Comparison of ENCODE assay signal across 1 cellular context in the genomic region with DNA sequence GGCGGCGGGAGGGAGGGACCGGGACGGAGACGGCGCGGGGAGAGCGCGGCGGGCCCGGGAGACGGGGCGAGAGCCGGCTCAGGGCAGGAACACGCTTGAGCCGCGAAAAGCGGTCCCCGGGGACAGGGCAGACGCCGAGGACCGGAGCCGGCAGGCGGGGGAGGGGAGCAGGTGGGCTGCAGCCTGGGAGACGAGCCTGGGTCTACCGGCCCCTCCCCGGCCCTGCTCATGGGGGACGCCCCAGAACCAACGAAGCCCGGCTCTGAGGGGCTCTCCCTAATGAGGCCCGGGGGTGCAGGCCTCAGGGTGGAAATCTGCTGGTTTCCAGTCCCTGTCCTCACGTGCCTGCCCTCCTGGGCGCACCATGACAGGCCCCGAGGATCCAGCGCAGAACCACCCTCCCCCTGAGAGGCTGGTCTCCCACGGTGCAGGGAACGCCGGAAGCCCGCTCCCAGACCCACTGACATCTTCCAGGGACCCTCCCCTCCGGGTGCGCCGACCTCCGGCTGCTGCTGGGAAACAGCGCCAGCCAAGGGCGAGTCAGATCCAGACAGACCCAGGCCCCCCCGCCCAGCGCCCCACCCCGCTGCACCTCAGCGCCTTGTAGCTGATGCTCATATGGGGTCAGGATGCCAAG.
TF ChIP-seq lines count a peak whose summit lies in the region.

No MANE protein-coding gene starts in this region.

TF ChIP-seq in Ishikawa, 13 proteins besides CTCF, POLR2A, EP300 and RAD21 (continued from another document):
- TF ChIP-seq ZBTB7A (IDR thresholded peaks at IDR 0.05; ENCODE audit: low read depth) (0 out of 2 replicates have a peak, but pooled peaks have one; percentile 43), TCF12 (IDR thresholded peaks at IDR 0.05; ENCODE audit: low read depth) (no peak), CREB1 (IDR thresholded peaks at IDR 0.05; ENCODE audit: low read depth) (no peak)
- TF ChIP-seq, protein P1, sequence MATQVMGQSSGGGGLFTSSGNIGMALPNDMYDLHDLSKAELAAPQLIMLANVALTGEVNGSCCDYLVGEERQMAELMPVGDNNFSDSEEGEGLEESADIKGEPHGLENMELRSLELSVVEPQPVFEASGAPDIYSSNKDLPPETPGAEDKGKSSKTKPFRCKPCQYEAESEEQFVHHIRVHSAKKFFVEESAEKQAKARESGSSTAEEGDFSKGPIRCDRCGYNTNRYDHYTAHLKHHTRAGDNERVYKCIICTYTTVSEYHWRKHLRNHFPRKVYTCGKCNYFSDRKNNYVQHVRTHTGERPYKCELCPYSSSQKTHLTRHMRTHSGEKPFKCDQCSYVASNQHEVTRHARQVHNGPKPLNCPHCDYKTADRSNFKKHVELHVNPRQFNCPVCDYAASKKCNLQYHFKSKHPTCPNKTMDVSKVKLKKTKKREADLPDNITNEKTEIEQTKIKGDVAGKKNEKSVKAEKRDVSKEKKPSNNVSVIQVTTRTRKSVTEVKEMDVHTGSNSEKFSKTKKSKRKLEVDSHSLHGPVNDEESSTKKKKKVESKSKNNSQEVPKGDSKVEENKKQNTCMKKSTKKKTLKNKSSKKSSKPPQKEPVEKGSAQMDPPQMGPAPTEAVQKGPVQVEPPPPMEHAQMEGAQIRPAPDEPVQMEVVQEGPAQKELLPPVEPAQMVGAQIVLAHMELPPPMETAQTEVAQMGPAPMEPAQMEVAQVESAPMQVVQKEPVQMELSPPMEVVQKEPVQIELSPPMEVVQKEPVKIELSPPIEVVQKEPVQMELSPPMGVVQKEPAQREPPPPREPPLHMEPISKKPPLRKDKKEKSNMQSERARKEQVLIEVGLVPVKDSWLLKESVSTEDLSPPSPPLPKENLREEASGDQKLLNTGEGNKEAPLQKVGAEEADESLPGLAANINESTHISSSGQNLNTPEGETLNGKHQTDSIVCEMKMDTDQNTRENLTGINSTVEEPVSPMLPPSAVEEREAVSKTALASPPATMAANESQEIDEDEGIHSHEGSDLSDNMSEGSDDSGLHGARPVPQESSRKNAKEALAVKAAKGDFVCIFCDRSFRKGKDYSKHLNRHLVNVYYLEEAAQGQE (IDR thresholded peaks at IDR 0.05; ENCODE audit: low read depth) = no peak
TF ChIP-seq in Ishikawa: peak in this region for 1.
